Comparison of ENCODE assay signal across 1 cellular context in genomic region chr9:135914921-135915320, GRCh38.
TF ChIP-seq lines count a peak whose summit lies in the region.

No MANE protein-coding gene starts in this region.

TF ChIP-seq in IMR-90, 13 proteins besides CTCF, POLR2A, EP300 and RAD21:
- TF ChIP-seq SMC3 (IDR thresholded peaks at IDR 0.05; ENCODE audit: low read depth, low read length) (peak; percentile 35; the same call in 1 of the 2 replicates), MXI1 (IDR thresholded peaks at IDR 0.05; ENCODE audit: borderline replicate concordance, low read depth, low read length) (no peak), RFX5 (IDR thresholded peaks at IDR 0.05; ENCODE audit: low read depth, low read length) (no peak)
